ENCODE assay signal across 1 cellular context in the genomic region with DNA sequence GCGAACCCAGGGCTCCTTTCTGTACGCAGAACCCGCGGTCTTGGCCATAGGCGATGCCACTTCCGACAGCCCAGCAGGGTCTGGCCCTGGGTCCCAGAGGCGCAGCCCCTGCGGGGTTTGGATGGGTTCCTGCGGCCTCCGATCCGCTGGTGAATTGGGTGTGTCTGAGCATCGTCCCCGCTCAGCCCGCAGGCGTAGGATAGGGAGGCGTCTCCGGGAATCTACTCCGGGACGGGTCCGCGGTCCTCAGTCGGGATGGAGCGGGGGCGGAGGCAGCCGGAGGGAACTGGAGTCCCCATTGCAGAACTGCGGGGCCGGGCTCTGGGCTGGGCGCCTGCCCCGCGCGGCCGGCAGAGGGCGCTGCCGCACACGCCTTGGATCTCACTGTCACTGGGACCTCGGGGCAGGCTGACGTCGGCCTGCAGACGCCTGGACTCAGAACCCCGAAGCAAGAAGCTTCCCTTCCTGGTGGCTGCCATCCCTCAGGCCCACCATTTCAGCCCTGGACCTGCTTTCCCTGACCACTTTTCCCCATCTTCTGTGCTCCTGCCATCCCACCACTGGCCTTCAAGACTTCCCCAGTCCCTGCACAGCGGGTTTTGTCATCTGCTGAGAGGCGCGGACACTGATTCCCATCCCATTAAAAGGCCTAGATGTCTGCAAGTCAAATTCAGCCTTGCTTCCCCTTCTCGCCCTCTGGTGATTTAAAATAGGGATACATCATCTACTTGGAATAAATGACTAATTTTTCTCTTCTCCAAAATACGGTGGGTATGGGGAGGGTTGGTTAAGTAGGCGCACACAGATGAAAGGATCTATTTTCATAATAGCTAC.
TF ChIP-seq lines count a peak whose summit lies in the region.

No MANE protein-coding gene starts in this region.

TF ChIP-seq in HepG2, 621 proteins besides CTCF, POLR2A, EP300 and RAD21 (continued from another document):
- TF ChIP-seq, protein P1, sequence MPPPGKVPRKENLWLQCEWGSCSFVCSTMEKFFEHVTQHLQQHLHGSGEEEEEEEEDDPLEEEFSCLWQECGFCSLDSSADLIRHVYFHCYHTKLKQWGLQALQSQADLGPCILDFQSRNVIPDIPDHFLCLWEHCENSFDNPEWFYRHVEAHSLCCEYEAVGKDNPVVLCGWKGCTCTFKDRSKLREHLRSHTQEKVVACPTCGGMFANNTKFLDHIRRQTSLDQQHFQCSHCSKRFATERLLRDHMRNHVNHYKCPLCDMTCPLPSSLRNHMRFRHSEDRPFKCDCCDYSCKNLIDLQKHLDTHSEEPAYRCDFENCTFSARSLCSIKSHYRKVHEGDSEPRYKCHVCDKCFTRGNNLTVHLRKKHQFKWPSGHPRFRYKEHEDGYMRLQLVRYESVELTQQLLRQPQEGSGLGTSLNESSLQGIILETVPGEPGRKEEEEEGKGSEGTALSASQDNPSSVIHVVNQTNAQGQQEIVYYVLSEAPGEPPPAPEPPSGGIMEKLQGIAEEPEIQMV (CRISPR knock-in tag; IDR thresholded peaks at IDR 0.05; ENCODE audit: low read depth) = no peak
- no peak for TF ChIP-seq ZFP41 (CRISPR knock-in tag; IDR thresholded peaks at IDR 0.05; ENCODE audit: borderline replicate concordance)
- no peak for TF ChIP-seq NFYC (CRISPR knock-in tag; IDR thresholded peaks at IDR 0.05)
- 0 out of 2 replicates have a peak, but pooled peaks have one; percentile 47 for TF ChIP-seq CCDC6 (CRISPR knock-in tag; IDR thresholded peaks at IDR 0.05)
- TF ChIP-seq KLF6 (CRISPR knock-in tag; IDR thresholded peaks at IDR 0.05) = no peak
- TF ChIP-seq ZKSCAN8 (CRISPR knock-in tag; IDR thresholded peaks at IDR 0.05; ENCODE audit: borderline replicate concordance) = no peak
- no peak for TF ChIP-seq HNF4A (CRISPR knock-in tag; IDR thresholded peaks at IDR 0.05)
- TF ChIP-seq ZFX (CRISPR knock-in tag; IDR thresholded peaks at IDR 0.05; ENCODE audit: low read depth) = peak; percentile 58; the same call in 1 of the 2 replicates
- TF ChIP-seq, protein P2, sequence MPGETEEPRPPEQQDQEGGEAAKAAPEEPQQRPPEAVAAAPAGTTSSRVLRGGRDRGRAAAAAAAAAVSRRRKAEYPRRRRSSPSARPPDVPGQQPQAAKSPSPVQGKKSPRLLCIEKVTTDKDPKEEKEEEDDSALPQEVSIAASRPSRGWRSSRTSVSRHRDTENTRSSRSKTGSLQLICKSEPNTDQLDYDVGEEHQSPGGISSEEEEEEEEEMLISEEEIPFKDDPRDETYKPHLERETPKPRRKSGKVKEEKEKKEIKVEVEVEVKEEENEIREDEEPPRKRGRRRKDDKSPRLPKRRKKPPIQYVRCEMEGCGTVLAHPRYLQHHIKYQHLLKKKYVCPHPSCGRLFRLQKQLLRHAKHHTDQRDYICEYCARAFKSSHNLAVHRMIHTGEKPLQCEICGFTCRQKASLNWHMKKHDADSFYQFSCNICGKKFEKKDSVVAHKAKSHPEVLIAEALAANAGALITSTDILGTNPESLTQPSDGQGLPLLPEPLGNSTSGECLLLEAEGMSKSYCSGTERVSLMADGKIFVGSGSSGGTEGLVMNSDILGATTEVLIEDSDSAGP (CRISPR knock-in tag; IDR thresholded peaks at IDR 0.05; ENCODE audit: borderline replicate concordance) = peak; percentile 72; the same call in 1 of the 2 replicates
- no peak for TF ChIP-seq ZNF775 (CRISPR knock-in tag; IDR thresholded peaks at IDR 0.05; ENCODE audit: borderline replicate concordance)
- TF ChIP-seq ZNF350 (CRISPR knock-in tag; IDR thresholded peaks at IDR 0.05; ENCODE audit: borderline replicate concordance, low read depth) = 0 out of 2 replicates have a peak, but pooled peaks have one; percentile 25
- peak; percentile 95 for TF ChIP-seq XRCC5 (optimal IDR thresholded peaks at IDR 0.05; ENCODE audit: low read length)
- TF ChIP-seq ZNF343 (CRISPR knock-in tag; IDR thresholded peaks at IDR 0.05) = no peak
- TF ChIP-seq ADNP (CRISPR knock-in tag; IDR thresholded peaks at IDR 0.05) = no peak
- TF ChIP-seq, protein P3, sequence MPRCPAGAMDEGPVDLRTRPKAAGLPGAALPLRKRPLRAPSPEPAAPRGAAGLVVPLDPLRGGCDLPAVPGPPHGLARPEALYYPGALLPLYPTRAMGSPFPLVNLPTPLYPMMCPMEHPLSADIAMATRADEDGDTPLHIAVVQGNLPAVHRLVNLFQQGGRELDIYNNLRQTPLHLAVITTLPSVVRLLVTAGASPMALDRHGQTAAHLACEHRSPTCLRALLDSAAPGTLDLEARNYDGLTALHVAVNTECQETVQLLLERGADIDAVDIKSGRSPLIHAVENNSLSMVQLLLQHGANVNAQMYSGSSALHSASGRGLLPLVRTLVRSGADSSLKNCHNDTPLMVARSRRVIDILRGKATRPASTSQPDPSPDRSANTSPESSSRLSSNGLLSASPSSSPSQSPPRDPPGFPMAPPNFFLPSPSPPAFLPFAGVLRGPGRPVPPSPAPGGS (CRISPR knock-in tag; IDR thresholded peaks at IDR 0.05) = no peak
- no peak for TF ChIP-seq ATRX (CRISPR knock-in tag; IDR thresholded peaks at IDR 0.05; ENCODE audit: borderline replicate concordance)
